In the genomic region with DNA sequence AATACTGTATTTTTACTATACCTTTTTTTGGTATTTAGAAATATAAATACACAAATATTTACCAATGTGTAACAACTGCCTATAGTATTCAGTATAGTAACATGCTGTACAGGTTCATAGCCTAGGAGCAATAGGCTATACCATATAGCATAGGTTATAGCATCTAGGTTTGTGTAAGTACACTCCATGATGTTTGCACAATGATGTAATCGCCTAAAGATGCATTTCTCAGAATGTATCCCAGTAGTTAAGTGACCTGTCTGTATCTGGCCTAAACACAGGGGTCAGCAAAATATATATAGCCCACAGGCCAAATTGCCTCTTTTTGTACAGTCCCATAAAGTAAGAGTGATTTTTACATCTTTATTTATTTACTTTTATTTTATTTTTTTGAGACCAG, we compare ENCODE assay signal across 30 cellular contexts.
"Had no signal": no experiment of that assay in that cellular context is flagged by ENCODE, and none has a peak within 500 bp of the region (broad histone marks: within the 10 kb centered on the region; RNA-seq: fewer than 3 reads in every experiment).

No MANE protein-coding gene starts in this region.

- ATAC-seq: foreskin keratinocyte; gastroesophageal sphincter; heart left ventricle; left cardiac atrium; left lung; mucosa of descending colon; natural killer cell treated with Interleukin-12 subunit alpha and Interleukin-12 subunit beta and Interleukin-15 and Interleukin-18, amount 100 ng/mL, for 72 hours; stimulated activated effector memory CD8-positive, alpha-beta T cell treated with anti-CD3 and anti-CD28 coated beads, Interleukin-12 subunit alpha, Interleukin-12 subunit beta, amount 100 ng/mL, for 72 hours had no signal

- H3K27me3 Mint-ChIP-seq: dendritic cell treated with granulocyte-macrophage colony-stimulating factor and Interleukin-4, amounts not matched to agents 40 ng/mL and 50 ng/mL, for 4 days; naive B cell; natural killer cell treated with Interleukin-12 subunit alpha and Interleukin-12 subunit beta and Interleukin-15 and Interleukin-18, amount 100 ng/mL, for 72 hours; progenitor cell of endocrine pancreas; type B pancreatic cell had no signal

- H2AFZ ChIP-seq: hepatocyte, parathyroid adenoma had no signal

- DNase-seq: effector CD8-positive, alpha-beta T cell; endodermal cell; foreskin keratinocyte; heart left ventricle; left cardiac atrium; left lung; mesenchymal stem cell; mucosa of descending colon; naive B cell; sigmoid colon; stimulated activated CD4-positive, alpha-beta T cell treated with anti-CD3 and anti-CD28 coated beads, Interleukin-2, amount 100 ng/mL, for 24 hours; stimulated activated CD4-positive, alpha-beta T cell treated with anti-CD3 and anti-CD28 coated beads, Interleukin-4, amount 100 ng/mL, for 24 hours; stimulated activated naive CD4-positive, alpha-beta T cell treated with Interleukin-2 at 50 U/mL for 16 hours; stomach; testis; tibial artery had no signal

- H3K27ac Mint-ChIP-seq: dendritic cell treated with granulocyte-macrophage colony-stimulating factor and Interleukin-4, amounts not matched to agents 40 ng/mL and 50 ng/mL, for 4 days; endodermal cell; mesothelial cell of epicardium; progenitor cell of endocrine pancreas; type B pancreatic cell had no signal

- H3K4me2 ChIP-seq: hepatocyte had no signal

- H3K4me3 Mint-ChIP-seq: dendritic cell treated with granulocyte-macrophage colony-stimulating factor and Interleukin-4, amounts not matched to agents 40 ng/mL and 50 ng/mL, for 4 days; endodermal cell; mesothelial cell of epicardium; naive B cell; neural crest cell; stimulated activated effector memory CD8-positive, alpha-beta T cell treated with anti-CD3 and anti-CD28 coated beads, Interleukin-12 subunit alpha, Interleukin-12 subunit beta, amount 100 ng/mL, for 72 hours; type B pancreatic cell had no signal

- H3K4me1 Mint-ChIP-seq: endodermal cell, mesothelial cell of epicardium, neural crest cell had no signal

- FAIRE-seq: islet of Langerhans had no signal

- H3K9ac ChIP-seq: parathyroid adenoma had no signal

- H3K79me2 ChIP-seq: parathyroid adenoma had no signal

- H3K4me3 ChIP-seq: esophagus muscularis mucosa, gastroesophageal sphincter, heart left ventricle, hepatocyte, left lung, mucosa of descending colon, right atrium auricular region, sigmoid colon, stomach, testis, tibial artery had no signal

- H3K4me1 ChIP-seq: esophagus muscularis mucosa, foreskin keratinocyte, gastroesophageal sphincter, heart left ventricle, parathyroid adenoma, right atrium auricular region, sigmoid colon, stomach, testis, tibial artery had no signal

- H3K27ac ChIP-seq: esophagus muscularis mucosa, foreskin keratinocyte, gastroesophageal sphincter, heart left ventricle, hepatocyte, left lung, neutrophil, parathyroid adenoma, right atrium auricular region, sigmoid colon, stomach, testis, tibial artery had no signal

- H3K9me3 Mint-ChIP-seq: dendritic cell treated with granulocyte-macrophage colony-stimulating factor and Interleukin-4, amounts not matched to agents 40 ng/mL and 50 ng/mL, for 4 days; endodermal cell; mesothelial cell of epicardium; natural killer cell treated with Interleukin-12 subunit alpha and Interleukin-12 subunit beta and Interleukin-15 and Interleukin-18, amount 100 ng/mL, for 72 hours; neural crest cell; stimulated activated effector memory CD8-positive, alpha-beta T cell treated with anti-CD3 and anti-CD28 coated beads, Interleukin-12 subunit alpha, Interleukin-12 subunit beta, amount 100 ng/mL, for 72 hours; type B pancreatic cell had no signal

- H3K9me3 ChIP-seq: esophagus muscularis mucosa, gastroesophageal sphincter, heart left ventricle, left lung, mucosa of descending colon, neutrophil, right atrium auricular region, sigmoid colon, stomach, testis, tibial artery had no signal

- H3K27me3 ChIP-seq: esophagus muscularis mucosa, foreskin keratinocyte, gastroesophageal sphincter, heart left ventricle, hepatocyte, left lung, neutrophil, right atrium auricular region, sigmoid colon, stomach, testis, tibial artery had no signal
